ENCODE assay signal across 8 cellular contexts in the genomic region with DNA sequence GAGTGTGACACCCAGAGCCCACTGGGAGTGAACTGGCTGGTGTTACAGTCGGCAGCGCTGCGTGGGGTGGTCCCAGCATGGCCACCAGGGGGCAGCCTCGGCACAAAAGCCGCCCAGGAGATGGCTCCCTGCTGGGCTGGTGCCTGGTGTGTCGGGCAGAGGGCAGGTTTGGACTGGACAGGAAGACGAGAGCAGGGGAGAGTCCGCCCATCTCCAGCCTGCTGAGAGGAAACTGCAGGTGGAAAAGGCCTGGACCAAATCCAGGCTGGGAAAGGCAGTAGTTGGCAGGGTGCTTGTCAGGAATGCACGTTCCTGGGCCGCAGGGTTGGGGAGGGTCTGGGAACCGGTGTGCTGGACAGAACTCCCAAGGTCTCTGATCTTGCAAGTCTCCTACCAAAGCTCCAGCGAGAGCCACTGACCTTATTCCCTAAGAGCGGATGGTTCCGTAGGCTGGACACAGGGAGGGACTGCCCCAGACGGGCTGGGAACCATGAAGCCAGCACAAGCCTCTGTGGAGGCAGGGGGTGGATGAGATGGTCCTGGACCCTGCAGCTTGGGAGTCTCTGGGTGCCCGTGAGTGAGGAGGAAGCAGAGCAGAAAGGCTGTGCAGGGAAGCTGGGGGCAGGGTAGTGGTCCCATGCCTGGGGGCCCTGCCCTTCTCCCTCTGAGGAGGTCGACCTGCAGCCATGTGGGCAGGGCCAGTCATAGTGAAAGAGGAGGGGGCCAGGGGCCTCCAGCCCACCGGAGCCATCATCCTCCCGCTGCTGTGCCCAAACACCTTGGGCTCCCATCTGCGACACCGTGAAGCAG. TPM values are rescaled to one million over a fixed set of nuclear protein-coding genes. Genes with fewer than 3 reads are reported as not detected.
DNase-seq lines count a peak whose midpoint lies in the region; ATAC-seq and TF ChIP-seq lines count a peak whose summit lies in the region.

No MANE protein-coding gene starts in this region.

- in situ Hi-C loops in Panc1 (cut with HindIII; ENCODE audit: low pct_unique_long_range_greater_than_20kb, low sequenced_read_pairs): no loop called here

- H3K9me3 ChIP-seq in Panc1 (ENCODE audit: control insufficient read depth, insufficient read depth, low read depth, low read length): no peaks in the 10 kb centered on the region
- H3K9me3 ChIP-seq in esophagus muscularis mucosa: no peaks in the 10 kb centered on the region

- no peaks in the 10 kb centered on the region for H3K36me3 Mint-ChIP-seq in activated T-cell treated with anti-CD3 and anti-CD28 coated beads, Interleukin-2, amount 50 U/mL, for 24 hours (ENCODE audit: low read depth)
- H3K36me3 Mint-ChIP-seq in nephron (ENCODE audit: low read depth): no peaks in the 10 kb centered on the region

- H3K27ac Mint-ChIP-seq in activated T-cell treated with anti-CD3 and anti-CD28 coated beads, Interleukin-2, amount 50 U/mL, for 24 hours: no peak overlapping the region
- H3K27ac Mint-ChIP-seq in nephron: peak overlapping the region in 1 of 3 experiments; percentile 79

- H3K4me3 ChIP-seq in HL-60 (replicated peaks; ENCODE audit: insufficient read depth, low read length) (no peak overlapping the region), Panc1 (ENCODE audit: low read depth in 2 of 2, low read length in 2 of 2) (peak overlapping the region; percentile 70 to 79), esophagus muscularis mucosa (peak overlapping the region in 3 of 4 donors; percentile 64 to 70 (median 67))

- 26% methylated on average over 14 of the region's 21 CpGs for WGBS in esophagus muscularis mucosa

- peaks cover 34% of the 10 kb centered on the region for H3K27me3 Mint-ChIP-seq in activated T-cell treated with anti-CD3 and anti-CD28 coated beads, Interleukin-2, amount 50 U/mL, for 24 hours
- H3K27me3 Mint-ChIP-seq in nephron (ENCODE audit: low read depth): peaks cover 39% of the 10 kb centered on the region

- H3K4me1 Mint-ChIP-seq in activated T-cell treated with anti-CD3 and anti-CD28 coated beads, Interleukin-2, amount 50 U/mL, for 24 hours (ENCODE audit: low read depth): peaks cover 13% of the 10 kb centered on the region
- peaks cover 32% of the 10 kb centered on the region for H3K4me1 Mint-ChIP-seq in nephron

- TF ChIP-seq POLR2A in esophagus muscularis mucosa (IDR thresholded peaks at IDR 0.05; ENCODE audit: low read depth): no peak

- BruUV-seq in Panc1 (replicated peaks; lab: Mats Ljungman, UMichigan): no TSS peak

- DNase-seq in DMS79 treated with DMSO at 0.1 percent for 48 hours (lab: John Stamatoyannopoulos, UW) (peak; percentile 90), HL-60 (ENCODE audit: low read depth in 1 of 2, low spot score in 1 of 2) (peak; percentile 60 to 80), Panc1 (ENCODE audit: low read depth, low spot score) (no peak), esophagus muscularis mucosa (ENCODE audit: extremely low spot score) (no peak)
- peak; percentile 93 for DNase-seq in activated T-cell treated with anti-CD3 and anti-CD28 coated beads, Interleukin-2, amount 50 U/mL, for 24 hours
- DNase-seq in stimulated activated naive CD8-positive, alpha-beta T cell treated with anti-CD3 and anti-CD28 coated beads, Interleukin-15, Interleukin-2, amounts not matched to agents 100 U/mL and 50 U/mL, for 24 hours: peak; percentile 92

- ATAC-seq in Panc1 (peak; percentile 9), GM21390 (IDR thresholded peaks at IDR 0.05; ENCODE audit: unreplicated experiment) (no peak)
- ATAC-seq in stimulated activated naive CD8-positive, alpha-beta T cell treated with anti-CD3 and anti-CD28 coated beads, Interleukin-15, Interleukin-2, amounts not matched to agents 100 U/mL and 50 U/mL, for 24 hours: peak; percentile 78

- intact Hi-C loops in Panc1 (cut with micrococcal nuclease; ENCODE audit: unreplicated experiment) (no loop called here), esophagus muscularis mucosa (cut with DNase I) (loop anchor here (1.0 kb wide), 1 partner anchor 70 kb away; no protein-coding TSS in a partner anchor)

- peak; percentile 94 for TF ChIP-seq CTCF in HL-60 (IDR thresholded peaks at IDR 0.05; ENCODE audit: insufficient read depth, low read length)
- TF ChIP-seq CTCF in Panc1 (IDR thresholded peaks at IDR 0.05): peak; percentile 91
- peak; percentile 93 to 97 (median 93) for TF ChIP-seq CTCF in esophagus muscularis mucosa (IDR thresholded peaks at IDR 0.05)
- TF ChIP-seq CTCF in nephron (IDR thresholded peaks at IDR 0.05; ENCODE audit: unreplicated experiment in 3 of 3): peak; percentile 82 to 89 (median 86)

- H3K27me3 ChIP-seq in HL-60 (ENCODE audit: insufficient read depth, poor library complexity, severe bottlenecking) (peaks cover 17% of the 10 kb centered on the region), Panc1 (ENCODE audit: control insufficient read depth, insufficient read depth, low read length) (no peaks in the 10 kb centered on the region), esophagus muscularis mucosa (no peaks in the 10 kb centered on the region)

- H3K4me1 ChIP-seq in Panc1 (ENCODE audit: control insufficient read depth, insufficient read depth, low read length) (peaks cover 65% of the 10 kb centered on the region), esophagus muscularis mucosa (peaks cover 82 to 100% (median 93%) of the 10 kb centered on the region in 4 donors)

- H3K27ac ChIP-seq in HL-60 (replicated peaks) (no peak overlapping the region), Panc1 (ENCODE audit: low read length) (peak overlapping the region; percentile 79), esophagus muscularis mucosa (replicated peaks in 1 of 4) (peak overlapping the region; percentile 87 to 99 (median 94))

- H3K36me3 ChIP-seq in Panc1 (ENCODE audit: control insufficient read depth, insufficient read depth, low read length) (peaks cover 2% of the 10 kb centered on the region; the same call in 1 of the 2 replicates), esophagus muscularis mucosa (no peaks in the 10 kb centered on the region)

- peak overlapping the region; percentile 15 for H3K4me3 Mint-ChIP-seq in activated T-cell treated with anti-CD3 and anti-CD28 coated beads, Interleukin-2, amount 50 U/mL, for 24 hours
- H3K4me3 Mint-ChIP-seq in nephron: peak overlapping the region; percentile 75 to 80 (median 79)

- POLR2A ChIA-PET in Panc1 (lab: Charles Lee): no interaction called here

- CTCF ChIA-PET in Panc1 (lab: Charles Lee): no interaction called here

- H3K9me3 Mint-ChIP-seq in activated T-cell treated with anti-CD3 and anti-CD28 coated beads, Interleukin-2, amount 50 U/mL, for 24 hours: no peaks in the 10 kb centered on the region
- H3K9me3 Mint-ChIP-seq in nephron: no peaks in the 10 kb centered on the region

- TF ChIP-seq EP300 in esophagus muscularis mucosa (IDR thresholded peaks at IDR 0.05): no peak

RNA-seq across cellular contexts. Expression of gene AHNAK2, which starts 1.8 kb away (rescaled TPM):
- total RNA-seq in Panc1 (2021; ENCODE audit: unreplicated experiment) (223 TPM), esophagus muscularis mucosa (100 to 1,000 TPM in 3 of 4 donors, 10 to 100 TPM in 1; 95.3 to 277 (median 195) TPM)
- polyA plus RNA-seq in Panc1 (2012; ENCODE audit: insufficient read length): 148 TPM

RNA-seq across cellular contexts. Expression of gene CLBA1, which starts 9.2 kb away (rescaled TPM):
- total RNA-seq in Panc1 (2021; ENCODE audit: unreplicated experiment) (13.8 TPM), esophagus muscularis mucosa (1 to 10 TPM; 3.7 to 9.8 (median 6.7) TPM)
- 11.9 TPM for polyA plus RNA-seq in Panc1 (2012; ENCODE audit: insufficient read length)

RNA-seq across cellular contexts. Expression of gene CDCA4, which starts 44.5 kb away (rescaled TPM):
- 39.9 TPM for total RNA-seq in Panc1 (2021; ENCODE audit: unreplicated experiment)
- polyA plus RNA-seq in Panc1 (2012; ENCODE audit: insufficient read length): 32.9 TPM
- total RNA-seq in esophagus muscularis mucosa: 1 to 10 TPM; 5.0 to 8.0 (median 6.0) TPM

RNA-seq across cellular contexts. Expression of gene PLD4, which starts 51.7 kb away (rescaled TPM):
- total RNA-seq in Panc1 (2021; ENCODE audit: unreplicated experiment): 0.15 TPM
- not detected for polyA plus RNA-seq in Panc1 (2012; ENCODE audit: insufficient read length)
- total RNA-seq in esophagus muscularis mucosa: under 1 TPM; under 0.01 to 0.50 (median 0.15) TPM

Comparison
In these comparisons a context has a peak if more than half of its experiments do, and no peak if none do; other contexts are left out.
1. DNase-seq: peak in DMS79 treated with DMSO at 0.1 percent for 48 hours (single experiment), HL-60 (2 of 2), activated T-cell treated with anti-CD3 and anti-CD28 coated beads, Interleukin-2, amount 50 U/mL, for 24 hours (single experiment) and stimulated activated naive CD8-positive, alpha-beta T cell treated with anti-CD3 and anti-CD28 coated beads, Interleukin-15, Interleukin-2, amounts not matched to agents 100 U/mL and 50 U/mL, for 24 hours (single experiment); none in Panc1 (single experiment) and esophagus muscularis mucosa (single experiment).
2. Peak in every context shown above with its lines, with median percentiles within 50 percentile points of each other: CTCF ChIP-seq.